Comparison of ENCODE assay signal across 21 cellular contexts in genomic region chr15:91045065-91045464, GRCh38. TPM values are rescaled to one million over a fixed set of nuclear protein-coding genes. Genes with fewer than 3 reads are reported as not detected.
"Had no signal": no experiment of that assay in that cellular context is flagged by ENCODE, and none has a peak within 500 bp of the region (broad histone marks: within the 10 kb centered on the region; RNA-seq: fewer than 3 reads in every experiment).

No MANE protein-coding gene starts in this region.

- H3K27ac Mint-ChIP-seq: natural killer cell; progenitor cell of endocrine pancreas; stimulated activated naive B cell treated with anti-CD40 and anti-IgM and Interleukin-4, amounts not matched to agents 10 μg/mL and 1 μg/mL and 100 μg/mL, for 72 hours; stimulated activated naive CD8-positive, alpha-beta T cell treated with anti-CD3 and anti-CD28 coated beads, Interleukin-15, amount 100 ng/mL, for 72 hours had no signal

- H3K4me3 ChIP-seq: coronary artery, heart left ventricle, mucosa of descending colon, pancreas, thoracic aorta had no signal

- H3K27ac ChIP-seq: coronary artery, heart left ventricle, pancreas, thoracic aorta had no signal

- H3K27me3 Mint-ChIP-seq: stimulated activated naive B cell treated with anti-CD40 and anti-IgM and Interleukin-4, amounts not matched to agents 10 μg/mL and 1 μg/mL and 100 μg/mL, for 72 hours; stimulated activated naive CD8-positive, alpha-beta T cell treated with anti-CD3 and anti-CD28 coated beads, Interleukin-15, amount 100 ng/mL, for 72 hours had no signal

- H3K36me3 ChIP-seq: heart left ventricle, pancreas, thoracic aorta had no signal

- H3K9me3 Mint-ChIP-seq: natural killer cell; neural crest cell; stimulated activated naive B cell treated with anti-CD40 and anti-IgM and Interleukin-4, amounts not matched to agents 10 μg/mL and 1 μg/mL and 100 μg/mL, for 72 hours; stimulated activated naive CD8-positive, alpha-beta T cell treated with anti-CD3 and anti-CD28 coated beads, Interleukin-15, amount 100 ng/mL, for 72 hours had no signal

- H3K27me3 ChIP-seq: pancreas had no signal

- H3K4me1 ChIP-seq: pancreas had no signal

- DNase-seq: effector CD4-positive, alpha-beta T cell; heart left ventricle; hypothalamus; kidney glomerular epithelial cell; mammary epithelial cell; mucosa of descending colon; natural killer cell; nucleus accumbens; pancreas; right cardiac atrium; stimulated activated CD4-positive, alpha-beta T cell treated with anti-CD3 and anti-CD28 coated beads, Interleukin-4, amount 100 ng/mL, for 24 hours; stimulated activated naive B cell treated with anti-CD40 and anti-IgM and Interleukin-4, amounts not matched to agents 10 μg/mL and 1 μg/mL and 100 μg/mL, for 72 hours; stimulated activated naive CD8-positive, alpha-beta T cell treated with anti-CD3 and anti-CD28 coated beads, Interleukin-15, amount 100 ng/mL, for 72 hours; substantia nigra; trophoblast cell had no signal

- H3K9me3 ChIP-seq: heart left ventricle, mucosa of descending colon, pancreas, thoracic aorta had no signal

- H3K36me3 Mint-ChIP-seq: natural killer cell; stimulated activated naive B cell treated with anti-CD40 and anti-IgM and Interleukin-4, amounts not matched to agents 10 μg/mL and 1 μg/mL and 100 μg/mL, for 72 hours had no signal

- H3K4me3 Mint-ChIP-seq: natural killer cell; neural crest cell; stimulated activated naive B cell treated with anti-CD40 and anti-IgM and Interleukin-4, amounts not matched to agents 10 μg/mL and 1 μg/mL and 100 μg/mL, for 72 hours; stimulated activated naive CD8-positive, alpha-beta T cell treated with anti-CD3 and anti-CD28 coated beads, Interleukin-15, amount 100 ng/mL, for 72 hours had no signal

- ATAC-seq: heart left ventricle; mucosa of descending colon; natural killer cell; pancreas; right cardiac atrium; stimulated activated naive B cell treated with anti-CD40 and anti-IgM and Interleukin-4, amounts not matched to agents 10 μg/mL and 1 μg/mL and 100 μg/mL, for 72 hours; stimulated activated naive CD8-positive, alpha-beta T cell treated with anti-CD3 and anti-CD28 coated beads, Interleukin-15, amount 100 ng/mL, for 72 hours had no signal

- H3K4me1 Mint-ChIP-seq: neural crest cell had no signal

RNA-seq across cellular contexts. Expression of gene SV2B, which starts 55.0 kb away (rescaled TPM):
- total RNA-seq: chondrocyte, natural killer cell, neural crest cell had no signal
- polyA plus RNA-seq: fibroblast of lung, mammary epithelial cell had no signal
